In genomic region chr16:7646831-7647230, GRCh38 we compare ENCODE assay signal across 26 cellular contexts.
"Had no signal": no experiment of that assay in that cellular context is flagged by ENCODE, and none has a peak within 500 bp of the region (broad histone marks: within the 10 kb centered on the region; RNA-seq: fewer than 3 reads in every experiment).

No MANE protein-coding gene starts in this region.

- H3K36me3 ChIP-seq: esophagus muscularis mucosa, gastroesophageal sphincter, heart left ventricle, lower lobe of right lung, neural progenitor cell, prostate gland, right atrium auricular region, sigmoid colon, stomach, tibial artery had no signal

- H3K4me1 Mint-ChIP-seq: naive thymus-derived CD8-positive, alpha-beta T cell; stimulated activated effector memory CD8-positive, alpha-beta T cell treated with anti-CD3 and anti-CD28 coated beads, Interleukin-12 subunit alpha, Interleukin-12 subunit beta, amount 100 ng/mL, for 72 hours had no signal

- H3K27me3 ChIP-seq: foreskin keratinocyte, gastroesophageal sphincter, heart left ventricle, neural progenitor cell, right atrium auricular region, sigmoid colon, stomach, testis, tibial artery had no signal

- H3K9me3 ChIP-seq: esophagus muscularis mucosa, gastroesophageal sphincter, heart left ventricle, lower lobe of right lung, prostate gland, right atrium auricular region, sigmoid colon, stomach, testis, tibial artery had no signal

- H3K4me3 Mint-ChIP-seq: naive thymus-derived CD8-positive, alpha-beta T cell; neural progenitor cell; stimulated activated effector memory CD8-positive, alpha-beta T cell treated with anti-CD3 and anti-CD28 coated beads, Interleukin-12 subunit alpha, Interleukin-12 subunit beta, amount 100 ng/mL, for 72 hours; type B pancreatic cell had no signal

- H3K27ac ChIP-seq: esophagus muscularis mucosa, foreskin keratinocyte, gastroesophageal sphincter, heart left ventricle, lower lobe of right lung, neural progenitor cell, prostate gland, right atrium auricular region, sigmoid colon, stomach, testis, tibial artery had no signal

- DNase-seq: cerebellar nuclear complex; effector CD4-positive, alpha-beta T cell; foreskin keratinocyte; heart left ventricle; hippocampal formation; islet precursor cell; kidney glomerular epithelial cell; left colon; left ventricle myocardium superior; lower lobe of right lung; naive thymus-derived CD8-positive, alpha-beta T cell; sigmoid colon; stimulated activated CD4-positive, alpha-beta T cell treated with anti-CD3 and anti-CD28 coated beads, Interleukin-2, amount 100 ng/mL, for 24 hours; stimulated activated CD4-positive, alpha-beta T cell treated with anti-CD3 and anti-CD28 coated beads, Interleukin-4, amount 100 ng/mL, for 24 hours; stimulated activated naive CD4-positive, alpha-beta T cell treated with Interleukin-2 at 50 U/mL for 16 hours; stomach; testis; tibial artery had no signal

- H3K27ac Mint-ChIP-seq: naive thymus-derived CD8-positive, alpha-beta T cell; neural progenitor cell; stimulated activated effector memory CD8-positive, alpha-beta T cell treated with anti-CD3 and anti-CD28 coated beads, Interleukin-12 subunit alpha, Interleukin-12 subunit beta, amount 100 ng/mL, for 72 hours; type B pancreatic cell had no signal

- H3K4me1 ChIP-seq: esophagus muscularis mucosa, foreskin keratinocyte, gastroesophageal sphincter, heart left ventricle, lower lobe of right lung, neural progenitor cell, prostate gland, right atrium auricular region, sigmoid colon, stomach, testis, tibial artery had no signal

- H3K36me3 Mint-ChIP-seq: neural progenitor cell; stimulated activated effector memory CD8-positive, alpha-beta T cell treated with anti-CD3 and anti-CD28 coated beads, Interleukin-12 subunit alpha, Interleukin-12 subunit beta, amount 100 ng/mL, for 72 hours; type B pancreatic cell had no signal

- H3K4me2 ChIP-seq: neural progenitor cell had no signal

- H3K9me3 Mint-ChIP-seq: neural progenitor cell, type B pancreatic cell had no signal

- ATAC-seq: foreskin keratinocyte; gastroesophageal sphincter; heart left ventricle; left colon; left ventricle myocardium superior; lower lobe of right lung; naive thymus-derived CD8-positive, alpha-beta T cell; stimulated activated effector memory CD8-positive, alpha-beta T cell treated with anti-CD3 and anti-CD28 coated beads, Interleukin-12 subunit alpha, Interleukin-12 subunit beta, amount 100 ng/mL, for 72 hours had no signal

- H3K4me3 ChIP-seq: dorsolateral prefrontal cortex, esophagus muscularis mucosa, gastroesophageal sphincter, heart left ventricle, lower lobe of right lung, neural progenitor cell, prostate gland, right atrium auricular region, sigmoid colon, stomach, testis, tibial artery had no signal

- H2AFZ ChIP-seq: neural progenitor cell had no signal
